Comparison of ENCODE assay signal across 22 cellular contexts in genomic region chr21:28152729-28153128, GRCh38.
A peak's percentile ranks its signal among the peaks of the same experiment; 100 is the strongest.
DNase-seq lines count a peak whose midpoint lies in the region; ATAC-seq, FAIRE-seq and TF ChIP-seq lines count a peak whose summit lies in the region.
"Had no signal": no experiment of that assay in that cellular context is flagged by ENCODE, and none has a peak within 500 bp of the region (broad histone marks: within the 10 kb centered on the region; RNA-seq: fewer than 3 reads in every experiment).

No MANE protein-coding gene starts in this region.

- H3K4me1 ChIP-seq in IMR-90 (ENCODE audit: control insufficient read depth, insufficient read depth, low read length) = peaks cover 7% of the 10 kb centered on the region
- no peaks in the 10 kb centered on the region for H3K4me1 ChIP-seq in naive thymus-derived CD4-positive, alpha-beta T cell (ENCODE audit: control insufficient read depth in 2 of 2, insufficient read depth in 2 of 2, low read length in 2 of 2)
- peaks cover 6 to 7% of the 10 kb centered on the region in 2 donors for H3K4me1 ChIP-seq in gastrocnemius medialis

- H3K27ac Mint-ChIP-seq in naive thymus-derived CD4-positive, alpha-beta T cell = no peak overlapping the region
- H3K27ac Mint-ChIP-seq: CD4-positive, CD25-positive, alpha-beta regulatory T cell; CD8-positive, alpha-beta memory T cell; H9 had no signal

- peak overlapping the region; percentile 72 for H4K91ac ChIP-seq in IMR-90 (ENCODE audit: insufficient read depth, low read depth, low read length)

- intact Hi-C loops in IMR-90 (cut with micrococcal nuclease) (loop anchor here (5.0 kb wide), 1 partner anchor 1305 kb away; the partner anchor contains the start of gene ADAMTS1), gastrocnemius medialis (cut with DNase I; ENCODE audit: low total_unique reads) (no loop called here)
- intact Hi-C loops in naive thymus-derived CD4-positive, alpha-beta T cell (cut with micrococcal nuclease) = no loop called here

- peak overlapping the region; percentile 89 for H3K18ac ChIP-seq in IMR-90 (ENCODE audit: low read depth, low read length)

- H3K4me3 ChIP-seq in IMR-90 (ENCODE audit: insufficient read depth, low read depth, low read length) (no peak overlapping the region), gastrocnemius medialis (no peak overlapping the region)
- no peak overlapping the region for H3K4me3 ChIP-seq in naive thymus-derived CD4-positive, alpha-beta T cell (ENCODE audit: low read length)

- H3K4me2 ChIP-seq in IMR-90 (ENCODE audit: low read depth, low read length) = no peak overlapping the region

- H3K27ac ChIP-seq in IMR-90 (ENCODE audit: insufficient read depth, low read length) (peak overlapping the region; percentile 84), gastrocnemius medialis (no peak overlapping the region)
- H3K27ac ChIP-seq in naive thymus-derived CD4-positive, alpha-beta T cell (ENCODE audit: low read depth, low read length) = no peak overlapping the region

- BruUV-seq in IMR-90 (replicated peaks; lab: Mats Ljungman, UMichigan) = no TSS peak

- H4K5ac ChIP-seq in IMR-90 (ENCODE audit: low read depth, low read length) = peak overlapping the region; percentile 82

- in situ Hi-C loops in IMR-90 (cut with MboI; ENCODE audit: low sequenced_read_pairs) = no loop called here
- in situ Hi-C loops in gastrocnemius medialis (cut with MboI; ENCODE audit: low sequenced_read_pairs in 4 of 4) = no loop called here

- peak overlapping the region; percentile 85 for H2BK20ac ChIP-seq in IMR-90 (ENCODE audit: low read depth, low read length)

- peak; percentile 80 for FAIRE-seq in endometrium (lab: Jason Lieb, UNC)
- FAIRE-seq: GM12891, GM18507, H1, HepG2 had no signal

- peak overlapping the region; percentile 35 to 67; a peak in 3 of 4 replicates for H4K8ac ChIP-seq in IMR-90 (ENCODE audit: low read depth in 2 of 2, low read length in 2 of 2)

- TF ChIP-seq POLR2A in IMR-90 (IDR thresholded peaks at IDR 0.05; ENCODE audit: low read depth, low read length) (no peak), gastrocnemius medialis (IDR thresholded peaks at IDR 0.05) (no peak)

- H3K36me3 Mint-ChIP-seq in naive thymus-derived CD4-positive, alpha-beta T cell = no peaks in the 10 kb centered on the region
- H3K36me3 Mint-ChIP-seq: CD4-positive, CD25-positive, alpha-beta regulatory T cell; CD8-positive, alpha-beta memory T cell had no signal

- H3K36me3 ChIP-seq in IMR-90 (ENCODE audit: control insufficient read depth, insufficient read depth, low read length) (no peaks in the 10 kb centered on the region), gastrocnemius medialis (no peaks in the 10 kb centered on the region)
- H3K36me3 ChIP-seq in naive thymus-derived CD4-positive, alpha-beta T cell (ENCODE audit: control insufficient read depth in 2 of 3, insufficient read depth in 3 of 3, low read length in 3 of 3) = no peaks in the 10 kb centered on the region

- peak overlapping the region; percentile 47 for H3K14ac ChIP-seq in IMR-90 (replicated peaks; ENCODE audit: low read depth, low read length)

- no peak overlapping the region for H2AFZ ChIP-seq in IMR-90 (replicated peaks; ENCODE audit: low read length, poor library complexity)

- TF ChIP-seq CTCF in IMR-90 (conservative IDR thresholded peaks at IDR 0.05; ENCODE audit: low read depth, low read length) (no peak), gastrocnemius medialis (IDR thresholded peaks at IDR 0.05 in 4 of 5, conservative IDR thresholded peaks at IDR 0.05 in 1 of 5) (no peak)

- H3K23ac ChIP-seq in IMR-90 (ENCODE audit: low read depth, low read length) = peak overlapping the region; percentile 22

- H3K79me1 ChIP-seq in IMR-90 (ENCODE audit: low read depth in 1 of 2, low read length in 2 of 2) = no peaks in the 10 kb centered on the region

- no peaks in the 10 kb centered on the region for H3K27me3 ChIP-seq in IMR-90 (ENCODE audit: control insufficient read depth, insufficient read depth, low read length)
- H3K27me3 ChIP-seq in naive thymus-derived CD4-positive, alpha-beta T cell (ENCODE audit: control insufficient read depth in 2 of 2, insufficient read depth in 2 of 2, low read length in 2 of 2) = no peaks in the 10 kb centered on the region
- no peaks in the 10 kb centered on the region for H3K27me3 ChIP-seq in gastrocnemius medialis
- H3K27me3 ChIP-seq: BE2C had no signal

- H3K4ac ChIP-seq in IMR-90 (ENCODE audit: low read depth, low read length) = peak overlapping the region; percentile 81

- no peak overlapping the region for H3K9ac ChIP-seq in IMR-90 (ENCODE audit: low read depth, low read length)

- peak overlapping the region; percentile 86 for H2BK120ac ChIP-seq in IMR-90 (ENCODE audit: low read depth, low read length)

- no peak overlapping the region for H2AK9ac ChIP-seq in IMR-90 (replicated peaks; ENCODE audit: low read depth, low read length, poor library complexity)

- dilution Hi-C loops in IMR-90 (cut with HindIII; ENCODE audit: low sequenced_read_pairs, unreplicated experiment) = no loop called here

- no peaks in the 10 kb centered on the region for H3K9me3 ChIP-seq in IMR-90 (ENCODE audit: control insufficient read depth, insufficient read depth, low read length)
- no peaks in the 10 kb centered on the region for H3K9me3 ChIP-seq in naive thymus-derived CD4-positive, alpha-beta T cell (ENCODE audit: control insufficient read depth in 2 of 3, low read length in 3 of 3)
- no peaks in the 10 kb centered on the region for H3K9me3 ChIP-seq in gastrocnemius medialis
- H3K9me3 ChIP-seq: BE2C had no signal

- H3K4me1 Mint-ChIP-seq in naive thymus-derived CD4-positive, alpha-beta T cell = no peaks in the 10 kb centered on the region
- H3K4me1 Mint-ChIP-seq: CD4-positive, CD25-positive, alpha-beta regulatory T cell; CD8-positive, alpha-beta memory T cell; H9 had no signal

- no peak overlapping the region for H3K4me3 Mint-ChIP-seq in naive thymus-derived CD4-positive, alpha-beta T cell
- H3K4me3 Mint-ChIP-seq: CD4-positive, CD25-positive, alpha-beta regulatory T cell; CD8-positive, alpha-beta memory T cell; H9 had no signal

- peak overlapping the region; percentile 57 for H2BK5ac ChIP-seq in IMR-90 (ENCODE audit: low read depth, low read length, poor library complexity, severe bottlenecking)

- peak overlapping the region; percentile 25; the same call in 1 of the 3 replicates for H2BK15ac ChIP-seq in IMR-90 (ENCODE audit: low read depth, low read length)

- peak overlapping the region; percentile 31 for H2AK5ac ChIP-seq in IMR-90 (ENCODE audit: low read depth, low read length)

- POLR2A ChIA-PET in IMR-90 (lab: Charles Lee; ENCODE audit: unreplicated experiment) = no interaction called here
- POLR2A ChIA-PET in naive thymus-derived CD4-positive, alpha-beta T cell (lab: Charles Lee) = no interaction called here

- H3K27me3 Mint-ChIP-seq in naive thymus-derived CD4-positive, alpha-beta T cell = peaks cover 0 to 3% (median 0%) of the 10 kb centered on the region in 5 donors
- H3K27me3 Mint-ChIP-seq: CD4-positive, CD25-positive, alpha-beta regulatory T cell; CD8-positive, alpha-beta memory T cell had no signal

- no CpG with 5 or more reads among the region's 1 CpG for WGBS in IMR-90 (ENCODE audit: extremely low coverage in 2 of 2, insufficient read length in 1 of 2), 2 experiments

- peaks cover 0 to 5% (median 0%) of the 10 kb centered on the region in 11 donors for H3K9me3 Mint-ChIP-seq in naive thymus-derived CD4-positive, alpha-beta T cell
- H3K9me3 Mint-ChIP-seq: CD4-positive, CD25-positive, alpha-beta regulatory T cell; H9 had no signal

- H4K20me1 ChIP-seq in IMR-90 (ENCODE audit: insufficient read depth, low read length) = no peaks in the 10 kb centered on the region

- H3K56ac ChIP-seq in IMR-90 (ENCODE audit: extremely low read depth, insufficient read depth, low read length) = peak overlapping the region; percentile 22

- TF ChIP-seq RAD21 in IMR-90 (IDR thresholded peaks at IDR 0.05; ENCODE audit: low read length) = no peak

- ATAC-seq in IMR-90 (ENCODE audit: low read depth) (no peak), GM21723 (IDR thresholded peaks at IDR 0.05; ENCODE audit: unreplicated experiment) (no peak), gastrocnemius medialis (no peak), GM21619 (IDR thresholded peaks at IDR 0.05; ENCODE audit: unreplicated experiment) (no peak)
- ATAC-seq in naive thymus-derived CD4-positive, alpha-beta T cell = no peak
- ATAC-seq: HepG2 had no signal

- CTCF ChIA-PET in IMR-90 (lab: Yijun Ruan, JAX) = no interaction called here
- CTCF ChIA-PET in naive thymus-derived CD4-positive, alpha-beta T cell (lab: Charles Lee) = no interaction called here

- peak; percentile 1 for DNase-seq in ELR (ENCODE audit: low read depth)
- DNase-seq in IMR-90 = peak; percentile 12
- DNase-seq in fibroblast of gingiva (ENCODE audit: low read depth) = peak; percentile 47
- no peak for DNase-seq in naive thymus-derived CD4-positive, alpha-beta T cell
- no peak for DNase-seq in gastrocnemius medialis
- DNase-seq: BE2C; C1 segment of cervical spinal cord; CD4-positive, CD25-positive, alpha-beta regulatory T cell; CD8-positive, alpha-beta memory T cell; COR-L47; DMS 273 treated with DMSO at 0.1 percent for 48 hours; DMS53; DND-41; EL; H9 had no signal

- H3K9me1 ChIP-seq in IMR-90 (ENCODE audit: insufficient read depth, low read length) = 0 out of 2 replicates have a peak, but pooled peaks cover 2% of the 10 kb centered on the region

TF ChIP-seq in IMR-90, 13 proteins besides CTCF, POLR2A, EP300 and RAD21:
- no peak for TF ChIP-seq MAZ (IDR thresholded peaks at IDR 0.05; ENCODE audit: borderline replicate concordance, low read depth, low read length)
- no peak for TF ChIP-seq MAFK (IDR thresholded peaks at IDR 0.05; ENCODE audit: low read depth, low read length)
- TF ChIP-seq NFE2L2 (IDR thresholded peaks at IDR 0.05; ENCODE audit: low read depth, low read length) = no peak
- no peak for TF ChIP-seq FOS (IDR thresholded peaks at IDR 0.05; ENCODE audit: low read depth, low read length)
- no peak for TF ChIP-seq ELK1 (IDR thresholded peaks at IDR 0.05; ENCODE audit: borderline replicate concordance, low read depth, low read length)
- no peak for TF ChIP-seq CHD1 (IDR thresholded peaks at IDR 0.05; ENCODE audit: low read depth, low read length)
- TF ChIP-seq CEBPB (IDR thresholded peaks at IDR 0.05; ENCODE audit: low read depth, low read length) = peak; percentile 31; the same call in 1 of the 2 replicates

Comparison
In these comparisons a context has a peak if more than half of its experiments do, and no peak if none do; other contexts are left out.
1. DNase-seq: peak in ELR (single experiment), IMR-90 (single experiment) and fibroblast of gingiva (single experiment); none in naive thymus-derived CD4-positive, alpha-beta T cell (0 of 9) and gastrocnemius medialis (0 of 2).